In the genomic region with DNA sequence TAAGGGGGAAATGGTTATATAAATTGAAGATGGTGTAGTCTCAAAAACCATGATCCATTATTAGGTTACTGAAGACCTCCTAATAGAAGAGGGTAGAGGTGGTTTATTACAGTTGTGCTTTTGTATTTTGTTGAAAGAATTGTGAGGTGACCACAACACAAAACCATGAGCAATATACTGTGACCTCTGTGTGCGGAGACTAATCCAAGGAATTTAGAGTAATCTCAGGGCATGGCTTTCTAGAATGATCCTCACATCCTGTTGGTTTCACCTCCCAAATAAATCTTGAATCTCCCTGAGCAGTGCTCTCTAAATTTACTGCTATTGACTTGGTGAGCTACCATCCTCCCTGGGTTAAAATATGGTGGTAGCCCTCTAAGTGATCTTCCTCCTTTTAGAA, we compare ENCODE assay signal across 19 cellular contexts. TPM values are rescaled to one million over a fixed set of nuclear protein-coding genes. Genes with fewer than 3 reads are reported as not detected.
A peak's percentile ranks its signal among the peaks of the same experiment; 100 is the strongest.
DNase-seq lines count a peak whose midpoint lies in the region; ATAC-seq, FAIRE-seq and TF ChIP-seq lines count a peak whose summit lies in the region.
"Had no signal": no experiment of that assay in that cellular context is flagged by ENCODE, and none has a peak within 500 bp of the region (broad histone marks: within the 10 kb centered on the region; RNA-seq: fewer than 3 reads in every experiment).

No MANE protein-coding gene starts in this region.

- H3K9ac ChIP-seq in H9 (ENCODE audit: extremely low read depth, insufficient read length, low read length) (no peak overlapping the region), astrocyte (ENCODE audit: low read length) (no peak overlapping the region)

- no peak overlapping the region for H2AK5ac ChIP-seq in H9 (ENCODE audit: insufficient read length, low read length)

- no peak overlapping the region for H2BK15ac ChIP-seq in H9 (ENCODE audit: low read depth, low read length)

- no peak overlapping the region for H3K56ac ChIP-seq in H9 (ENCODE audit: insufficient read length, low read depth, low read length)

- H3K79me1 ChIP-seq in H9 (ENCODE audit: insufficient read depth, low read depth, low read length, poor library complexity, severe bottlenecking), result peaks cover 7% of the 10 kb centered on the region

- peaks cover 5 to 12% (median 7%) of the 10 kb centered on the region in 3 experiments; a peak in 5 of 7 replicates for H3K36me3 Mint-ChIP-seq in H9 (ENCODE audit: insufficient read depth in 1 of 3, low read depth in 3 of 3)
- peaks cover 7% of the 10 kb centered on the region for H3K36me3 Mint-ChIP-seq in astrocyte (ENCODE audit: low read depth, unreplicated experiment)
- peaks cover 40% of the 10 kb centered on the region for H3K36me3 Mint-ChIP-seq in nephron progenitor cell (ENCODE audit: low read depth)
- H3K36me3 Mint-ChIP-seq: CD4-positive, alpha-beta memory T cell had no signal

- no peak overlapping the region for H2BK20ac ChIP-seq in H9 (ENCODE audit: low read depth, low read length, poor library complexity, severe bottlenecking)

- H3K4me3 ChIP-seq in astrocyte (ENCODE audit: insufficient read depth, low read depth, low read length), result no peak overlapping the region
- H3K4me3 ChIP-seq: A549 had no signal

- H3K4me2 ChIP-seq in H9 (ENCODE audit: insufficient read depth, insufficient read length, low read length), result no peak overlapping the region
- H3K4me2 ChIP-seq in astrocyte (ENCODE audit: low read length), result peak overlapping the region; percentile 23
- H3K4me2 ChIP-seq: A549 had no signal

- H3K4me1 ChIP-seq in H9 (ENCODE audit: insufficient read depth, low read length), result peaks cover 10% of the 10 kb centered on the region
- H3K4me1 ChIP-seq in astrocyte (ENCODE audit: insufficient read depth, low read length), result peaks cover 10% of the 10 kb centered on the region
- H3K4me1 ChIP-seq: BE2C had no signal

- no peak overlapping the region for H3K4me3 Mint-ChIP-seq in H9
- H3K4me3 Mint-ChIP-seq in astrocyte (ENCODE audit: unreplicated experiment), result no peak overlapping the region
- H3K4me3 Mint-ChIP-seq in nephron progenitor cell, result no peak overlapping the region
- H3K4me3 Mint-ChIP-seq: CD4-positive, alpha-beta memory T cell; HFFc6 had no signal

- no peak for DNase-seq in H9
- peak; percentile 30 for DNase-seq in astrocyte (ENCODE audit: low read depth)
- DNase-seq in nephron progenitor cell, result no peak
- DNase-seq in GM19240 (ENCODE audit: insufficient read length, low spot score), result no peak
- DNase-seq in NCI-H82 (lab: John Stamatoyannopoulos, UW), result no peak
- no peak for DNase-seq in G401 (ENCODE audit: low spot score)
- DNase-seq: BE2C; CD4-positive, alpha-beta memory T cell; COR-L47; DND-41; GF-D8; GOT3; HCEC 1CT; HFFc6 had no signal

- no peak for ATAC-seq in activated CD4-positive, CD25-positive, alpha-beta regulatory T cell treated with anti-CD3 and anti-CD28 coated beads, Interleukin-2, amount 50 U/mL, for 24 hours
- ATAC-seq: A549, HepG2 had no signal

- H2BK12ac ChIP-seq in H9 (ENCODE audit: insufficient read length, low read depth, low read length), result no peak overlapping the region

- H3K79me2 ChIP-seq in H9 (ENCODE audit: insufficient read depth, low read length) (peaks cover 48% of the 10 kb centered on the region), astrocyte (ENCODE audit: insufficient read depth, low read length) (peaks cover 6% of the 10 kb centered on the region)

- no peak overlapping the region for H4K91ac ChIP-seq in H9 (ENCODE audit: insufficient read length, low read depth, low read length)

- TF ChIP-seq CTCF in H9 (conservative IDR thresholded peaks at IDR 0.05), result no peak
- no peak for TF ChIP-seq CTCF in astrocyte (IDR thresholded peaks at IDR 0.05; ENCODE audit: insufficient read depth, low read depth, low read length)
- TF ChIP-seq CTCF in nephron progenitor cell (IDR thresholded peaks at IDR 0.05), result no peak

- H2BK5ac ChIP-seq in H9 (ENCODE audit: insufficient read length, low read length), result no peak overlapping the region

- no peak overlapping the region for H3K14ac ChIP-seq in H9 (ENCODE audit: insufficient read depth, low read length)

- H3K27ac ChIP-seq in H9 (ENCODE audit: insufficient read length, low read depth, low read length), result no peak overlapping the region
- H3K27ac ChIP-seq in astrocyte (ENCODE audit: low read depth, low read length), result no peak overlapping the region
- H3K27ac ChIP-seq: A549, C4-2B had no signal

- no peak overlapping the region for H4K5ac ChIP-seq in H9 (ENCODE audit: insufficient read length, low read depth, low read length)

- H2BK120ac ChIP-seq in H9 (ENCODE audit: low read depth, low read length, poor library complexity, severe bottlenecking), result no peak overlapping the region

- no peaks in the 10 kb centered on the region for H3K36me3 ChIP-seq in astrocyte (ENCODE audit: insufficient read depth, low read length)
- H3K36me3 ChIP-seq: BE2C had no signal

- no peak overlapping the region for H3K18ac ChIP-seq in H9 (ENCODE audit: insufficient read length, low read depth, low read length)

- no peak overlapping the region for H2AFZ ChIP-seq in H9 (ENCODE audit: low read length)
- H2AFZ ChIP-seq in astrocyte (ENCODE audit: low read depth, low read length), result no peak overlapping the region

- H3K4me1 Mint-ChIP-seq in H9, result peaks cover 31 to 37% of the 10 kb centered on the region in 2 experiments
- peaks cover 25% of the 10 kb centered on the region for H3K4me1 Mint-ChIP-seq in astrocyte (ENCODE audit: low read depth, unreplicated experiment)
- H3K4me1 Mint-ChIP-seq in nephron progenitor cell, result peaks cover 35% of the 10 kb centered on the region
- H3K4me1 Mint-ChIP-seq: CD4-positive, alpha-beta memory T cell had no signal

- in situ Hi-C loops in G401 (cut with HindIII; ENCODE audit: low sequenced_read_pairs), result no loop called here

- H3K9me3 Mint-ChIP-seq in H9 (no peaks in the 10 kb centered on the region), astrocyte (ENCODE audit: unreplicated experiment) (no peaks in the 10 kb centered on the region), nephron progenitor cell (no peaks in the 10 kb centered on the region)
- H3K9me3 Mint-ChIP-seq: HFFc6 had no signal

- H3K27me3 ChIP-seq in H9 (ENCODE audit: insufficient read depth, low read length) (no peaks in the 10 kb centered on the region), astrocyte (ENCODE audit: insufficient read depth, low read length) (no peaks in the 10 kb centered on the region)
- H3K27me3 ChIP-seq: BE2C had no signal

- H3T11ph ChIP-seq in H9 (ENCODE audit: low read length), result no peak overlapping the region

- H3K23ac ChIP-seq in H9 (ENCODE audit: insufficient read length, low read depth, low read length), result no peak overlapping the region

- H3K23me2 ChIP-seq in H9 (ENCODE audit: insufficient read length, low read depth, low read length, poor library complexity, severe bottlenecking), result no peaks in the 10 kb centered on the region

- no peak overlapping the region for H4K8ac ChIP-seq in H9 (replicated peaks; ENCODE audit: insufficient read length, low read depth, low read length)

- H3K27me3 Mint-ChIP-seq in H9 (ENCODE audit: low read depth), result no peaks in the 10 kb centered on the region
- H3K27me3 Mint-ChIP-seq in astrocyte (ENCODE audit: low read depth, unreplicated experiment), result no peaks in the 10 kb centered on the region
- H3K27me3 Mint-ChIP-seq in nephron progenitor cell (ENCODE audit: low read depth, poor library complexity), result peaks cover 3% of the 10 kb centered on the region
- H3K27me3 Mint-ChIP-seq: CD4-positive, alpha-beta memory T cell had no signal

- WGBS in H9 (ENCODE audit: extremely low coverage, insufficient read length, low lambda C conversion rate), result no CpG with 5 or more reads among the region's 1 CpG

- no peak for FAIRE-seq in astrocyte (lab: Jason Lieb, UNC)
- FAIRE-seq: A549, HepG2, HTR-8/SVneo had no signal

- H3K9me3 ChIP-seq in H9 (ENCODE audit: control insufficient read depth, low read depth, low read length) (no peaks in the 10 kb centered on the region), astrocyte (ENCODE audit: insufficient read depth, low read depth, low read length) (no peaks in the 10 kb centered on the region)
- H3K9me3 ChIP-seq: A549, BE2C had no signal

- H3K27ac Mint-ChIP-seq in H9, result peak overlapping the region in 2 of 3 experiments; percentile 21 to 29; a peak in 5 of 7 replicates
- H3K27ac Mint-ChIP-seq in astrocyte (ENCODE audit: unreplicated experiment), result no peak overlapping the region
- H3K27ac Mint-ChIP-seq in nephron progenitor cell, result peak overlapping the region; percentile 41
- H3K27ac Mint-ChIP-seq: CD4-positive, alpha-beta memory T cell; HFFc6 had no signal

- H3K4ac ChIP-seq in H9 (ENCODE audit: low read depth, low read length), result no peak overlapping the region

- H4K20me1 ChIP-seq in H9 (ENCODE audit: control insufficient read depth, insufficient read depth, insufficient read length), result no peaks in the 10 kb centered on the region
- H4K20me1 ChIP-seq in astrocyte (ENCODE audit: insufficient read depth, low read length), result peaks cover 49% of the 10 kb centered on the region

RNA-seq across cellular contexts. Expression of gene PTPRG, which starts 52.3 kb away (rescaled TPM):
- total RNA-seq in H9 (2021) (64.8 and 69.3 TPM in 2 replicates), astrocyte (37.8 and 39.6 TPM in 2 replicates)
- total RNA-seq in G401 (2014; rRNA removed; shearing (Covaris generic)), result 1.1 and 1.4 TPM in 2 replicates
- total RNA-seq: CD4-positive, alpha-beta memory T cell had no signal

Comparison
In these comparisons a context has a peak if more than half of its experiments do, and no peak if none do; other contexts are left out.
1. RNA of gene PTPRG, which starts 52.3 kb away (total RNA-seq): 64.8 to 69.3 TPM in H9 and 37.8 to 39.6 TPM in astrocyte; 1.1 to 1.4 TPM in G401; every median in the first group is over 10 times any median in the second.